In genomic region chr9:73148447-73148937, GRCh38 we compare ENCODE assay signal across 12 cellular contexts. TPM values are rescaled to one million over a fixed set of nuclear protein-coding genes. Genes with fewer than 3 reads are reported as not detected.
DNase-seq lines count a peak whose midpoint lies in the region; ATAC-seq and TF ChIP-seq lines count a peak whose summit lies in the region.
"Had no signal": no experiment of that assay in that cellular context is flagged by ENCODE, and none has a peak within 500 bp of the region (broad histone marks: within the 10 kb centered on the region; RNA-seq: fewer than 3 reads in every experiment).

No MANE protein-coding gene starts in this region.

- no peaks in the 10 kb centered on the region for H3K36me3 Mint-ChIP-seq in chondrocyte (ENCODE audit: low read depth)
- peaks cover 4% of the 10 kb centered on the region for H3K36me3 Mint-ChIP-seq in natural killer cell treated with Interleukin-12 subunit alpha and Interleukin-12 subunit beta and Interleukin-15 and Interleukin-18, amount 100 ng/mL, for 72 hours

- H3K27ac Mint-ChIP-seq in chondrocyte (ENCODE audit: unreplicated experiment) = peak overlapping the region; percentile 98
- peak overlapping the region; percentile 86 to 94 for H3K27ac Mint-ChIP-seq in natural killer cell treated with Interleukin-12 subunit alpha and Interleukin-12 subunit beta and Interleukin-15 and Interleukin-18, amount 100 ng/mL, for 72 hours

- DNase-seq in CD1c-positive myeloid dendritic cell (ENCODE audit: extremely low spot score) (peak; percentile 53), LNCaP clone FGC (ENCODE audit: low read depth) (peak; percentile 67), chondrocyte (ENCODE audit: low spot score) (no peak), MM.1S (no peak), prostate gland (ENCODE audit: low spot score) (no peak)
- DNase-seq in natural killer cell treated with Interleukin-12 subunit alpha and Interleukin-12 subunit beta and Interleukin-15 and Interleukin-18, amount 100 ng/mL, for 72 hours (ENCODE audit: low spot score) = no peak
- DNase-seq: activated CD8-positive, alpha-beta memory T cell treated with anti-CD3 and anti-CD28 coated beads, Interleukin-2, amount 50 U/mL, for 48 hours; DMS153; mucosa of descending colon; NCI-H1436 treated with DMSO at 0.1 percent for 48 hours had no signal

- H3K4me2 ChIP-seq in MM.1S (ENCODE audit: low read depth, low read length) = no peak overlapping the region

- H3K9ac ChIP-seq in MM.1S (ENCODE audit: low read length) = no peak overlapping the region

- TF ChIP-seq POLR2A in prostate gland (IDR thresholded peaks at IDR 0.05) = no peak

- H3K27me3 Mint-ChIP-seq in chondrocyte (ENCODE audit: low read depth) = no peaks in the 10 kb centered on the region
- no peaks in the 10 kb centered on the region for H3K27me3 Mint-ChIP-seq in natural killer cell treated with Interleukin-12 subunit alpha and Interleukin-12 subunit beta and Interleukin-15 and Interleukin-18, amount 100 ng/mL, for 72 hours

- H4K20me1 ChIP-seq in MM.1S (ENCODE audit: insufficient read depth, low read length) = no peaks in the 10 kb centered on the region

- H3K4me1 ChIP-seq in MM.1S (ENCODE audit: low read length) (peaks cover 40% of the 10 kb centered on the region), prostate gland (replicated peaks) (peaks cover 4% of the 10 kb centered on the region)

- no peaks in the 10 kb centered on the region for H3K9me2 ChIP-seq in MM.1S (replicated peaks; ENCODE audit: insufficient read depth, low read length)

- H3F3A ChIP-seq in MM.1S (ENCODE audit: insufficient read depth, low read length) = 0 out of 2 replicates have a peak, but pooled peaks cover 8% of the 10 kb centered on the region

- TF ChIP-seq CTCF in LNCaP clone FGC (IDR thresholded peaks at IDR 0.05; ENCODE audit: control insufficient read depth, extremely low read depth, insufficient read depth) = no peak
- no peak for TF ChIP-seq CTCF in chondrocyte (IDR thresholded peaks at IDR 0.05)
- no peak for TF ChIP-seq CTCF in MM.1S (IDR thresholded peaks at IDR 0.05; ENCODE audit: low read length)
- no peak for TF ChIP-seq CTCF in prostate gland (IDR thresholded peaks at IDR 0.05)

- no peak for ATAC-seq in natural killer cell treated with Interleukin-12 subunit alpha and Interleukin-12 subunit beta and Interleukin-15 and Interleukin-18, amount 100 ng/mL, for 72 hours
- ATAC-seq in GM19397 (IDR thresholded peaks at IDR 0.05; ENCODE audit: unreplicated experiment) (no peak), GM19351 (IDR thresholded peaks at IDR 0.05; ENCODE audit: unreplicated experiment) (no peak)

- no peaks in the 10 kb centered on the region for H3K79me2 ChIP-seq in MM.1S (ENCODE audit: low read length)

- H2AFZ ChIP-seq in MM.1S (ENCODE audit: low read length) = no peak overlapping the region

- H3K9me3 ChIP-seq in MM.1S (replicated peaks; ENCODE audit: insufficient read depth, low read length) (no peaks in the 10 kb centered on the region), prostate gland (no peaks in the 10 kb centered on the region)
- H3K9me3 ChIP-seq: mucosa of descending colon had no signal

- H3K4me3 ChIP-seq in LNCaP clone FGC (ENCODE audit: low read depth, low read length) = no peak overlapping the region
- H3K4me3 ChIP-seq in MM.1S (ENCODE audit: low read length) = no peak overlapping the region
- H3K4me3 ChIP-seq in prostate gland = no peak overlapping the region
- H3K4me3 ChIP-seq: mucosa of descending colon had no signal

- H3K9me3 Mint-ChIP-seq in chondrocyte (ENCODE audit: low read depth) = no peaks in the 10 kb centered on the region
- H3K9me3 Mint-ChIP-seq in natural killer cell treated with Interleukin-12 subunit alpha and Interleukin-12 subunit beta and Interleukin-15 and Interleukin-18, amount 100 ng/mL, for 72 hours = peaks cover 3% of the 10 kb centered on the region

- H3K36me3 ChIP-seq in MM.1S (replicated peaks; ENCODE audit: insufficient read depth, low read length) = no peaks in the 10 kb centered on the region
- H3K36me3 ChIP-seq in prostate gland = no peaks in the 10 kb centered on the region

- H3K27me3 ChIP-seq in MM.1S (replicated peaks; ENCODE audit: insufficient read depth, low read length) (no peaks in the 10 kb centered on the region), prostate gland (replicated peaks; ENCODE audit: insufficient read depth) (no peaks in the 10 kb centered on the region)

- intact Hi-C loops in prostate gland (cut with DNase I) = no loop called here

- no peak overlapping the region for H3K27ac ChIP-seq in MM.1S (ENCODE audit: low read length)
- peak overlapping the region in 1 of 2 donors; percentile 75 for H3K27ac ChIP-seq in prostate gland

- peaks cover 58% of the 10 kb centered on the region for H3K4me1 Mint-ChIP-seq in chondrocyte (ENCODE audit: low read depth)
- H3K4me1 Mint-ChIP-seq in natural killer cell treated with Interleukin-12 subunit alpha and Interleukin-12 subunit beta and Interleukin-15 and Interleukin-18, amount 100 ng/mL, for 72 hours (ENCODE audit: low read depth in 2 of 2) = peaks cover 45 to 67% of the 10 kb centered on the region in 2 donors

- no peak overlapping the region for H3K4me3 Mint-ChIP-seq in chondrocyte (ENCODE audit: unreplicated experiment)
- peak overlapping the region; percentile 73 for H3K4me3 Mint-ChIP-seq in natural killer cell treated with Interleukin-12 subunit alpha and Interleukin-12 subunit beta and Interleukin-15 and Interleukin-18, amount 100 ng/mL, for 72 hours

- 91% methylated on average over 3 of the region's 3 CpGs for WGBS in prostate gland

RNA-seq across cellular contexts. Expression of gene ANXA1, which starts 3.2 kb away (rescaled TPM):
- total RNA-seq in chondrocyte = 294 to 376 TPM (median 369 TPM) in 3 replicates
- 10 to 100 TPM; 26.4 to 37.0 TPM for total RNA-seq in natural killer cell treated with Interleukin-12 subunit alpha and Interleukin-12 subunit beta and Interleukin-15 and Interleukin-18, amount 100 ng/mL, for 72 hours
- total RNA-seq in prostate gland = 100 to 1,000 TPM in 1 of 2 donors, 10 to 100 TPM in 1; 65.3 to 341 TPM

Comparison
In these comparisons a context has a peak if more than half of its experiments do, and no peak if none do; other contexts are left out.
1. DNase-seq: peak in CD1c-positive myeloid dendritic cell (single experiment) and LNCaP clone FGC (single experiment); none in chondrocyte (single experiment), natural killer cell treated with Interleukin-12 subunit alpha and Interleukin-12 subunit beta and Interleukin-15 and Interleukin-18, amount 100 ng/mL, for 72 hours (single experiment), MM.1S (single experiment) and prostate gland (single experiment).